18 cellular contexts compared by ENCODE assay signal in the genomic region with DNA sequence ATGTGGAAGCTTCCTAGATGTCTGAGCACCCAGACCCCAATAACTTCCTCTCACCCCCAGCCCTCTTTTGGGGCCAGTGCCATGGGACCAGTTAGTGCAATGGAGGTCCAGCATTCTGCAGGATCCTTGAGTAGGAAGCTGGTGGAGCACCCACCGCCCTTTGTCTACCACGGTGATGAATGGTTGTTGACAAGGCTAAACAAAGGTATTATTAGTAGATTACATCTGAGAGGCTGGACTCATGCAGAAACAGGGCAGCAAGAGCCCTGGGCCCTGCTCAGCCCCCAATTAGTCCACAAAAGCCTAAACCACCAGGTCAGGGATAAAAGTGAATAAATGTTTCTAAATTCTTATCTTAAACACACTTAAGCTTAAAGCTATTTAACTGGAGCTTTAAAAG.
DNase-seq lines count a peak whose midpoint lies in the region; ATAC-seq and TF ChIP-seq lines count a peak whose summit lies in the region.
"Had no signal": no experiment of that assay in that cellular context is flagged by ENCODE, and none has a peak within 500 bp of the region (broad histone marks: within the 10 kb centered on the region; RNA-seq: fewer than 3 reads in every experiment).

No MANE protein-coding gene starts in this region.

- H3K4me1 ChIP-seq in GM23338 (ENCODE audit: insufficient read depth) (peaks cover 4% of the 10 kb centered on the region; the same call in 1 of the 2 replicates), vagina (no peaks in the 10 kb centered on the region)
- H3K4me1 ChIP-seq: BE2C had no signal

- H3K79me2 ChIP-seq in GM23338 (replicated peaks; ENCODE audit: insufficient read depth) = no peaks in the 10 kb centered on the region

- H3K36me3 ChIP-seq in GM23338 (ENCODE audit: insufficient read depth) (no peaks in the 10 kb centered on the region), vagina (no peaks in the 10 kb centered on the region)
- H3K36me3 ChIP-seq: BE2C had no signal

- TF ChIP-seq CTCF in GM23338 (conservative IDR thresholded peaks at IDR 0.05; ENCODE audit: low read depth in 2 of 2) (no peak), vagina (IDR thresholded peaks at IDR 0.05) (no peak)

- H3K4me2 ChIP-seq in GM23338 = no peak overlapping the region

- H3F3A ChIP-seq in GM23338 (replicated peaks; ENCODE audit: low read depth) = no peaks in the 10 kb centered on the region

- TF ChIP-seq POLR2A in vagina (IDR thresholded peaks at IDR 0.05) = no peak

- intact Hi-C loops in vagina (cut with DNase I) = no loop called here

- H3K4me3 Mint-ChIP-seq in GM23338 = no peak overlapping the region
- no peak overlapping the region for H3K4me3 Mint-ChIP-seq in activated CD4-positive, alpha-beta T cell treated with anti-CD3 and anti-CD28 coated beads, Interleukin-2, amount 10 ng/mL, durations not matched to agents 7 days and 5 days
- H3K4me3 Mint-ChIP-seq: CD8-positive, alpha-beta memory T cell; H9; IgD-negative memory B cell had no signal

- H4K20me1 ChIP-seq in GM23338 (replicated peaks; ENCODE audit: insufficient read depth) = no peaks in the 10 kb centered on the region

- CTCF ChIA-PET in activated CD4-positive, alpha-beta T cell treated with anti-CD3 and anti-CD28 coated beads, Interleukin-2, amount 10 ng/mL, durations not matched to agents 7 days and 5 days (lab: Charles Lee) = no interaction called here

- peaks cover 9% of the 10 kb centered on the region for H3K27me3 Mint-ChIP-seq in GM23338 (ENCODE audit: insufficient read depth, low read depth, poor library complexity)
- H3K27me3 Mint-ChIP-seq in activated CD4-positive, alpha-beta T cell treated with anti-CD3 and anti-CD28 coated beads, Interleukin-2, amount 10 ng/mL, durations not matched to agents 7 days and 5 days = no peaks in the 10 kb centered on the region
- H3K27me3 Mint-ChIP-seq: CD4-positive, CD25-positive, alpha-beta regulatory T cell; IgD-negative memory B cell had no signal

- H3K9me2 ChIP-seq in GM23338 (ENCODE audit: insufficient read depth) = peaks cover 42% of the 10 kb centered on the region

- POLR2A ChIA-PET in activated CD4-positive, alpha-beta T cell treated with anti-CD3 and anti-CD28 coated beads, Interleukin-2, amount 10 ng/mL, durations not matched to agents 7 days and 5 days (lab: Charles Lee) = no interaction called here

- peaks cover 5% of the 10 kb centered on the region for H3K9me3 Mint-ChIP-seq in GM23338
- no peaks in the 10 kb centered on the region for H3K9me3 Mint-ChIP-seq in activated CD4-positive, alpha-beta T cell treated with anti-CD3 and anti-CD28 coated beads, Interleukin-2, amount 10 ng/mL, durations not matched to agents 7 days and 5 days

- H3K27ac ChIP-seq in GM23338 (ENCODE audit: low read depth) (no peak overlapping the region), vagina (no peak overlapping the region)

- H3K27ac Mint-ChIP-seq in GM23338 = no peak overlapping the region
- H3K27ac Mint-ChIP-seq in activated CD4-positive, alpha-beta T cell treated with anti-CD3 and anti-CD28 coated beads, Interleukin-2, amount 10 ng/mL, durations not matched to agents 7 days and 5 days = no peak overlapping the region
- H3K27ac Mint-ChIP-seq: CD8-positive, alpha-beta memory T cell; H9 had no signal

- peaks cover 15% of the 10 kb centered on the region for H3K4me1 Mint-ChIP-seq in GM23338
- H3K4me1 Mint-ChIP-seq in activated CD4-positive, alpha-beta T cell treated with anti-CD3 and anti-CD28 coated beads, Interleukin-2, amount 10 ng/mL, durations not matched to agents 7 days and 5 days = no peaks in the 10 kb centered on the region
- H3K4me1 Mint-ChIP-seq: CD4-positive, CD25-positive, alpha-beta regulatory T cell; CD8-positive, alpha-beta memory T cell; IgD-negative memory B cell had no signal

- H3K4me3 ChIP-seq in GM23338 = no peak overlapping the region
- no peak overlapping the region for H3K4me3 ChIP-seq in vagina

- peaks cover 5% of the 10 kb centered on the region; the same call in 1 of the 3 replicates for H3K36me3 Mint-ChIP-seq in GM23338 (ENCODE audit: low read depth)
- H3K36me3 Mint-ChIP-seq in activated CD4-positive, alpha-beta T cell treated with anti-CD3 and anti-CD28 coated beads, Interleukin-2, amount 10 ng/mL, durations not matched to agents 7 days and 5 days (ENCODE audit: low read depth) = no peaks in the 10 kb centered on the region
- H3K36me3 Mint-ChIP-seq: CD4-positive, CD25-positive, alpha-beta regulatory T cell; CD8-positive, alpha-beta memory T cell; IgD-negative memory B cell had no signal

- H3K27me3 ChIP-seq in GM23338 (ENCODE audit: insufficient read depth) (no peaks in the 10 kb centered on the region), vagina (no peaks in the 10 kb centered on the region)
- H3K27me3 ChIP-seq: BE2C had no signal

- ATAC-seq in GM23338 = no peak
- ATAC-seq: HepG2 had no signal

- peak overlapping the region; percentile 77; the same call in 1 of the 2 replicates for H2AFZ ChIP-seq in GM23338

- no peak for DNase-seq in GM23338 (ENCODE audit: low spot score)
- DNase-seq in NCI-H82 treated with DMSO at 0.1 percent for 48 hours (lab: John Stamatoyannopoulos, UW; ENCODE audit: unreplicated experiment) = peak; percentile 76
- peak; percentile 55 for DNase-seq in islet precursor cell
- DNase-seq in vagina (ENCODE audit: extremely low spot score in 2 of 2) = peak; percentile 49 to 74
- no peak for DNase-seq in NCI-H1694 (lab: John Stamatoyannopoulos, UW)
- no peak for DNase-seq in activated CD4-positive, alpha-beta T cell treated with anti-CD3 and anti-CD28 coated beads, Interleukin-2, amount 10 ng/mL, durations not matched to agents 7 days and 5 days
- DNase-seq in germinal center (ENCODE audit: low spot score) = no peak
- DNase-seq: ACHN; BE2C; C1 segment of cervical spinal cord; CD4-positive, CD25-positive, alpha-beta regulatory T cell; CD8-positive, alpha-beta memory T cell; COR-L47; DMS79; GDM1 had no signal

- H3K9me3 ChIP-seq in vagina = no peaks in the 10 kb centered on the region
- H3K9me3 ChIP-seq: BE2C had no signal

TF ChIP-seq in GM23338, 12 proteins besides CTCF, POLR2A, EP300 and RAD21 (continues in another document):
- TF ChIP-seq JUNB (IDR thresholded peaks at IDR 0.05; ENCODE audit: unreplicated experiment) (no peak), ZNF114 (CRISPR knock-in tag; IDR thresholded peaks at IDR 0.05) (no peak)
- TF ChIP-seq, protein P1, sequence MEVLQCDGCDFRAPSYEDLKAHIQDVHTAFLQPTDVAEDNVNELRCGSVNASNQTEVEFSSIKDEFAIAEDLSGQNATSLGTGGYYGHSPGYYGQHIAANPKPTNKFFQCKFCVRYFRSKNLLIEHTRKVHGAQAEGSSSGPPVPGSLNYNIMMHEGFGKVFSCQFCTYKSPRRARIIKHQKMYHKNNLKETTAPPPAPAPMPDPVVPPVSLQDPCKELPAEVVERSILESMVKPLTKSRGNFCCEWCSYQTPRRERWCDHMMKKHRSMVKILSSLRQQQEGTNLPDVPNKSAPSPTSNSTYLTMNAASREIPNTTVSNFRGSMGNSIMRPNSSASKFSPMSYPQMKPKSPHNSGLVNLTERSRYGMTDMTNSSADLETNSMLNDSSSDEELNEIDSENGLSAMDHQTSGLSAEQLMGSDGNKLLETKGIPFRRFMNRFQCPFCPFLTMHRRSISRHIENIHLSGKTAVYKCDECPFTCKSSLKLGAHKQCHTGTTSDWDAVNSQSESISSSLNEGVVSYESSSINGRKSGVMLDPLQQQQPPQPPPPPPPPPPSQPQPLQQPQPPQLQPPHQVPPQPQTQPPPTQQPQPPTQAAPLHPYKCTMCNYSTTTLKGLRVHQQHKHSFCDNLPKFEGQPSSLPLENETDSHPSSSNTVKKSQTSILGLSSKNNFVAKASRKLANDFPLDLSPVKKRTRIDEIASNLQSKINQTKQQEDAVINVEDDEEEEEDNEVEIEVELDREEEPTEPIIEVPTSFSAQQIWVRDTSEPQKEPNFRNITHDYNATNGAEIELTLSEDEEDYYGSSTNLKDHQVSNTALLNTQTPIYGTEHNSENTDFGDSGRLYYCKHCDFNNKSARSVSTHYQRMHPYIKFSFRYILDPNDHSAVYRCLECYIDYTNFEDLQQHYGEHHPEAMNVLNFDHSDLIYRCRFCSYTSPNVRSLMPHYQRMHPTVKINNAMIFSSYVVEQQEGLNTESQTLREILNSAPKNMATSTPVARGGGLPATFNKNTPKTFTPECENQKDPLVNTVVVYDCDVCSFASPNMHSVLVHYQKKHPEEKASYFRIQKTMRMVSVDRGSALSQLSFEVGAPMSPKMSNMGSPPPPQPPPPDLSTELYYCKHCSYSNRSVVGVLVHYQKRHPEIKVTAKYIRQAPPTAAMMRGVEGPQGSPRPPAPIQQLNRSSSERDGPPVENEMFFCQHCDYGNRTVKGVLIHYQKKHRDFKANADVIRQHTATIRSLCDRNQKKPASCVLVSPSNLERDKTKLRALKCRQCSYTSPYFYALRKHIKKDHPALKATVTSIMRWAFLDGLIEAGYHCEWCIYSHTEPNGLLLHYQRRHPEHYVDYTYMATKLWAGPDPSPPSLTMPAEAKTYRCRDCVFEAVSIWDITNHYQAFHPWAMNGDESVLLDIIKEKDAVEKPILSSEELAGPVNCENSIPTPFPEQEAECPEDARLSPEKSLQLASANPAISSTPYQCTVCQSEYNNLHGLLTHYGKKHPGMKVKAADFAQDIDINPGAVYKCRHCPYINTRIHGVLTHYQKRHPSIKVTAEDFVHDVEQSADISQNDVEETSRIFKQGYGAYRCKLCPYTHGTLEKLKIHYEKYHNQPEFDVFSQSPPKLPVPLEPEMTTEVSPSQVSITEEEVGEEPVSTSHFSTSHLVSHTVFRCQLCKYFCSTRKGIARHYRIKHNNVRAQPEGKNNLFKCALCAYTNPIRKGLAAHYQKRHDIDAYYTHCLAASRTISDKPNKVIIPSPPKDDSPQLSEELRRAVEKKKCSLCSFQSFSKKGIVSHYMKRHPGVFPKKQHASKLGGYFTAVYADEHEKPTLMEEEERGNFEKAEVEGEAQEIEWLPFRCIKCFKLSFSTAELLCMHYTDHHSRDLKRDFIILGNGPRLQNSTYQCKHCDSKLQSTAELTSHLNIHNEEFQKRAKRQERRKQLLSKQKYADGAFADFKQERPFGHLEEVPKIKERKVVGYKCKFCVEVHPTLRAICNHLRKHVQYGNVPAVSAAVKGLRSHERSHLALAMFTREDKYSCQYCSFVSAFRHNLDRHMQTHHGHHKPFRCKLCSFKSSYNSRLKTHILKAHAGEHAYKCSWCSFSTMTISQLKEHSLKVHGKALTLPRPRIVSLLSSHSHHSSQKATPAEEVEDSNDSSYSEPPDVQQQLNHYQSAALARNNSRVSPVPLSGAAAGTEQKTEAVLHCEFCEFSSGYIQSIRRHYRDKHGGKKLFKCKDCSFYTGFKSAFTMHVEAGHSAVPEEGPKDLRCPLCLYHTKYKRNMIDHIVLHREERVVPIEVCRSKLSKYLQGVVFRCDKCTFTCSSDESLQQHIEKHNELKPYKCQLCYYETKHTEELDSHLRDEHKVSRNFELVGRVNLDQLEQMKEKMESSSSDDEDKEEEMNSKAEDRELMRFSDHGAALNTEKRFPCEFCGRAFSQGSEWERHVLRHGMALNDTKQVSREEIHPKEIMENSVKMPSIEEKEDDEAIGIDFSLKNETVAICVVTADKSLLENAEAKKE (CRISPR knock-in tag; IDR thresholded peaks at IDR 0.05) = no peak

Comparison
In these comparisons a context has a peak if more than half of its experiments do, and no peak if none do; other contexts are left out.
1. DNase-seq: peak in NCI-H82 treated with DMSO at 0.1 percent for 48 hours (single experiment), islet precursor cell (single experiment) and vagina (2 of 2); none in GM23338 (single experiment), NCI-H1694 (single experiment), activated CD4-positive, alpha-beta T cell treated with anti-CD3 and anti-CD28 coated beads, Interleukin-2, amount 10 ng/mL, durations not matched to agents 7 days and 5 days (single experiment) and germinal center (single experiment).